ENCODE assay signal across 16 cellular contexts in genomic region chr3:196517919-196518318, GRCh38. TPM values are rescaled to one million over a fixed set of nuclear protein-coding genes. Genes with fewer than 3 reads are reported as not detected.
DNase-seq lines count a peak whose midpoint lies in the region; TF ChIP-seq lines count a peak whose summit lies in the region.
"Had no signal": no experiment of that assay in that cellular context is flagged by ENCODE, and none has a peak within 500 bp of the region (broad histone marks: within the 10 kb centered on the region; RNA-seq: fewer than 3 reads in every experiment).

No MANE protein-coding gene starts in this region.

- TF ChIP-seq CTCF in Loucy (conservative IDR thresholded peaks at IDR 0.05; ENCODE audit: low read length), result no peak
- TF ChIP-seq CTCF in esophagus squamous epithelium (IDR thresholded peaks at IDR 0.05), result no peak

- H4K20me1 ChIP-seq in Loucy (ENCODE audit: insufficient read depth, low read length, poor library complexity, severe bottlenecking), result no peaks in the 10 kb centered on the region

- H3K4me1 ChIP-seq in Loucy (ENCODE audit: insufficient read depth, low read length, poor library complexity, severe bottlenecking), result peaks cover 43% of the 10 kb centered on the region
- H3K4me1 ChIP-seq in esophagus squamous epithelium, result peaks cover 0 to 15% (median 0%) of the 10 kb centered on the region in 3 donors

- H3K36me3 ChIP-seq in Loucy (ENCODE audit: insufficient read depth, low read length) (no peaks in the 10 kb centered on the region), esophagus squamous epithelium (no peaks in the 10 kb centered on the region)
- H3K36me3 ChIP-seq: thoracic aorta had no signal

- no peaks in the 10 kb centered on the region for H3K27me3 ChIP-seq in Loucy (ENCODE audit: insufficient read depth, low read length, poor library complexity, severe bottlenecking)
- H3K27me3 ChIP-seq in esophagus squamous epithelium, result no peaks in the 10 kb centered on the region

- no peaks in the 10 kb centered on the region for H3K9me2 ChIP-seq in Loucy (replicated peaks; ENCODE audit: low read depth, low read length)

- TF ChIP-seq POLR2A in esophagus squamous epithelium (IDR thresholded peaks at IDR 0.05), result no peak

- H3K4me2 ChIP-seq in Loucy (ENCODE audit: low read depth, low read length, poor library complexity, severe bottlenecking), result peak overlapping the region; percentile 43

- H3K79me2 ChIP-seq in Loucy (ENCODE audit: insufficient read depth, low read length), result peaks cover 39% of the 10 kb centered on the region

- 40 to 58% methylated on average over 2 of the region's 2 CpGs for WGBS in esophagus squamous epithelium, 2 donors

- peak overlapping the region in 3 of 4 donors; percentile 3 to 52 (median 34) for H3K27ac ChIP-seq in esophagus squamous epithelium
- H3K27ac ChIP-seq: 22Rv1, SK-N-MC, thoracic aorta had no signal

- peak; percentile 41 for DNase-seq in DMS153 (lab: John Stamatoyannopoulos, UW)
- no peak for DNase-seq in DMS153 treated with DMSO at 0.1 percent for 48 hours (lab: John Stamatoyannopoulos, UW; ENCODE audit: unreplicated experiment)
- peak; percentile 81 for DNase-seq in NCI-H774 (lab: John Stamatoyannopoulos, UW)
- no peak for DNase-seq in esophagus squamous epithelium (lab: John Stamatoyannopoulos, UW)
- no peak for DNase-seq in amniotic stem cell (lab: John Stamatoyannopoulos, UW)
- DNase-seq in cerebellar cortex (ENCODE audit: low spot score), result no peak
- no peak for DNase-seq in germinal center (ENCODE audit: low spot score)
- DNase-seq: activated naive CD4-positive, alpha-beta T cell treated with anti-CD3 and anti-CD28 coated beads, Interleukin-2, amount 10 ng/mL, durations not matched to agents 7 days and 5 days; CD4-positive, alpha-beta T cell; effector memory CD4-positive, alpha-beta T cell; IMR-90; NCI-H82 had no signal

- no peak overlapping the region for H3K9ac ChIP-seq in Loucy (ENCODE audit: low read depth, low read length, poor library complexity, severe bottlenecking)

- no peak overlapping the region for H2AFZ ChIP-seq in Loucy (ENCODE audit: low read length)

- 0 out of 2 replicates have a peak, but pooled peaks cover 2% of the 10 kb centered on the region for H3F3A ChIP-seq in Loucy (ENCODE audit: low read depth)

- no peak overlapping the region for H3K4me3 ChIP-seq in Loucy (ENCODE audit: low read length, poor library complexity, severe bottlenecking)
- peak overlapping the region in 1 of 4 donors; percentile 12 for H3K4me3 ChIP-seq in esophagus squamous epithelium
- H3K4me3 ChIP-seq: SK-N-MC, thoracic aorta had no signal

- H3K9me3 ChIP-seq in Loucy (ENCODE audit: insufficient read depth, low read depth, low read length) (peaks cover 7% of the 10 kb centered on the region; the same call in 1 of the 2 replicates), esophagus squamous epithelium (peaks cover 0 to 36% (median 23%) of the 10 kb centered on the region in 3 donors)

- intact Hi-C loops in esophagus squamous epithelium (cut with DNase I), result loop anchor here (5.0 kb wide), 1 partner anchor 266 kb away; no protein-coding TSS in a partner anchor

RNA-seq across cellular contexts. Expression of gene SMCO1, which starts 2.8 kb away (rescaled TPM):
- not detected for total RNA-seq in esophagus squamous epithelium
- total RNA-seq: CD4-positive, alpha-beta T cell; IMR-90; thoracic aorta had no signal

RNA-seq across cellular contexts. Expression of gene RNF168, which starts 14.4 kb away (rescaled TPM):
- total RNA-seq in esophagus squamous epithelium, result 10 to 100 TPM; 13.0 to 23.8 (median 19.6) TPM

RNA-seq across cellular contexts. Expression of gene WDR53, which starts 50.4 kb away (rescaled TPM):
- 10 to 100 TPM in 1 of 4 donors, 1 to 10 TPM in 3; 2.5 to 12.6 (median 5.5) TPM for total RNA-seq in esophagus squamous epithelium

RNA-seq across cellular contexts. Expression of gene FBXO45, which starts 50.5 kb away (rescaled TPM):
- 10 to 100 TPM in 3 of 4 donors, 1 to 10 TPM in 1; 6.6 to 19.9 (median 12.9) TPM for total RNA-seq in esophagus squamous epithelium

Comparison
In these comparisons a context has a peak if more than half of its experiments do, and no peak if none do; other contexts are left out.
1. DNase-seq: peak in DMS153 (single experiment) and NCI-H774 (single experiment); none in DMS153 treated with DMSO at 0.1 percent for 48 hours (single experiment), esophagus squamous epithelium (single experiment), amniotic stem cell (single experiment), cerebellar cortex (single experiment) and germinal center (single experiment).